ENCODE assay signal across 10 cellular contexts in the genomic region with DNA sequence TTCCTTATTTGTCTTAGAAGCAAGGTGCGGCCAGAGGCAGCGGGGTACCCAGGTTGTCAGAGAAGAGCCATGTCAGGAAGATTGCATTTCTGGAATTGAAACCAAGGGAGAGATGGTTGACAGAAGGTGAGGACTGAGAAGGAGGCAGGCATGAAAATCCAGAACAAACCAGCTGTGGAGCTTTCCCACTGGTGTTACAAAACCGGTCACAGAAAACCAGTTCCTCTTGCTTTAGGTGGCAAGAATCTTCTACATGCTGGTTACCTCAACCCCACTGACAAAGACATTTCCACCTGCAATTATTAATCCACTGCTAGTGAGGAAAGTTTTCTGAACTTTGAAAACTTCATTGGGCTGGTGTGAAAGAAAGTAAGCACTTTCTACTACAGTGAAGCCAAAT.
A peak's percentile ranks its signal among the peaks of the same experiment; 100 is the strongest.
DNase-seq lines count a peak whose midpoint lies in the region; ATAC-seq and TF ChIP-seq lines count a peak whose summit lies in the region.
"Had no signal": no experiment of that assay in that cellular context is flagged by ENCODE, and none has a peak within 500 bp of the region (broad histone marks: within the 10 kb centered on the region; RNA-seq: fewer than 3 reads in every experiment).

No MANE protein-coding gene starts in this region.

- H3K36me3 ChIP-seq in left ventricle myocardium inferior (no peaks in the 10 kb centered on the region), left lung (no peaks in the 10 kb centered on the region), urinary bladder (ENCODE audit: insufficient read depth) (no peaks in the 10 kb centered on the region)
- H3K36me3 ChIP-seq: cardiac muscle cell had no signal

- peak overlapping the region; percentile 78 for H3K27ac ChIP-seq in left ventricle myocardium inferior (replicated peaks)
- H3K27ac ChIP-seq in left lung: peak overlapping the region; percentile 65 to 99
- H3K27ac ChIP-seq in urinary bladder (ENCODE audit: low read depth): peak overlapping the region; percentile 28
- H3K27ac ChIP-seq: cardiac muscle cell had no signal

- H3K27me3 ChIP-seq in left ventricle myocardium inferior (ENCODE audit: low read depth) (no peaks in the 10 kb centered on the region), left lung (no peaks in the 10 kb centered on the region)
- H3K27me3 ChIP-seq: cardiac muscle cell had no signal

- ATAC-seq in Right ventricle myocardium superior (ENCODE audit: poor library complexity): no peak
- ATAC-seq in left lung: no peak
- ATAC-seq in HG03135 (IDR thresholded peaks at IDR 0.05; ENCODE audit: unreplicated experiment): no peak
- ATAC-seq in GM21447 (IDR thresholded peaks at IDR 0.05; ENCODE audit: unreplicated experiment): no peak
- ATAC-seq: Panc1 had no signal

- WGBS in urinary bladder: 86% methylated on average over 3 of the region's 3 CpGs

- TF ChIP-seq CTCF in left ventricle myocardium inferior (IDR thresholded peaks at IDR 0.05; ENCODE audit: borderline replicate concordance): no peak
- no peak for TF ChIP-seq CTCF in left lung (IDR thresholded peaks at IDR 0.05)

- DNase-seq in left ventricle myocardium inferior (no peak), Right ventricle myocardium superior (no peak), UCSD-AML1 (lab: John Stamatoyannopoulos, UW; ENCODE audit: unreplicated experiment) (peak; percentile 17), left lung (peak in 1 of 2 donors; percentile 41)
- no peak for DNase-seq in stimulated activated CD4-positive, alpha-beta T cell treated with anti-CD3 and anti-CD28 coated beads, Interleukin-4, amount 100 ng/mL, for 1 hour

- H3K4me3 ChIP-seq in left ventricle myocardium inferior (no peak overlapping the region), left lung (no peak overlapping the region), urinary bladder (ENCODE audit: low read depth, low read length) (no peak overlapping the region)
- H3K4me3 ChIP-seq: cardiac muscle cell had no signal

- intact Hi-C loops in left ventricle myocardium inferior (cut with micrococcal nuclease): no loop called here
- intact Hi-C loops in Right ventricle myocardium superior (cut with DNase I): no loop called here
- intact Hi-C loops in left lung (cut with DNase I): no loop called here

- peaks cover 26% of the 10 kb centered on the region for H3K4me1 ChIP-seq in left ventricle myocardium inferior
- peaks cover 20 to 87% of the 10 kb centered on the region in 2 donors for H3K4me1 ChIP-seq in left lung
- no peaks in the 10 kb centered on the region for H3K4me1 ChIP-seq in urinary bladder (ENCODE audit: insufficient read depth)

- no peaks in the 10 kb centered on the region for H3K9me3 ChIP-seq in left ventricle myocardium inferior (replicated peaks)
- no peaks in the 10 kb centered on the region for H3K9me3 ChIP-seq in left lung

Comparison
In these comparisons a context has a peak if more than half of its experiments do, and no peak if none do; other contexts are left out.
1. H3K27ac ChIP-seq: peak in every context shown above with its lines; median percentile 82 in left lung; 78 in left ventricle myocardium inferior; 28 in urinary bladder.